10 cellular contexts compared by ENCODE assay signal in genomic region chr9:38026840-38027527, GRCh38. TPM values are rescaled to one million over a fixed set of nuclear protein-coding genes. Genes with fewer than 3 reads are reported as not detected.
A peak's percentile ranks its signal among the peaks of the same experiment; 100 is the strongest.
DNase-seq lines count a peak whose midpoint lies in the region; ATAC-seq and TF ChIP-seq lines count a peak whose summit lies in the region.
"Had no signal": no experiment of that assay in that cellular context is flagged by ENCODE, and none has a peak within 500 bp of the region (broad histone marks: within the 10 kb centered on the region; RNA-seq: fewer than 3 reads in every experiment).

No MANE protein-coding gene starts in this region.

- intact Hi-C loops in right lobe of liver (cut with DNase I), result no loop called here
- intact Hi-C loops in thyroid gland (cut with DNase I), result no loop called here

- H3K27ac ChIP-seq in right lobe of liver, result peak overlapping the region in 2 of 3 donors; percentile 44 to 86
- peak overlapping the region in 2 of 3 donors; percentile 73 to 84 for H3K27ac ChIP-seq in thyroid gland

- H3K4me1 ChIP-seq in adipocyte (ENCODE audit: control insufficient read depth, insufficient read depth, low read length) (peaks cover 52% of the 10 kb centered on the region), right lobe of liver (peaks cover 8 to 92% (median 44%) of the 10 kb centered on the region in 4 donors), thyroid gland (peaks cover 45 to 62% of the 10 kb centered on the region in 2 donors)

- H3K9me3 ChIP-seq in adipocyte (ENCODE audit: control insufficient read depth, low read length) (no peaks in the 10 kb centered on the region), right lobe of liver (no peaks in the 10 kb centered on the region), thyroid gland (no peaks in the 10 kb centered on the region)

- DNase-seq in NCI-H2107 treated with DMSO at 0.1 percent for 48 hours (lab: John Stamatoyannopoulos, UW; ENCODE audit: unreplicated experiment), result peak; percentile 70
- no peak for DNase-seq in NCI-H2107 (lab: John Stamatoyannopoulos, UW)
- DNase-seq in adipocyte (ENCODE audit: low read depth), result no peak
- no peak for DNase-seq in right lobe of liver
- DNase-seq in thyroid gland, result no peak
- no peak for DNase-seq in medulla oblongata (ENCODE audit: extremely low spot score)
- DNase-seq in NCI-H524 treated with DMSO at 0.1 percent for 48 hours (lab: John Stamatoyannopoulos, UW), result no peak
- DNase-seq: NCI-H1930; stimulated activated naive CD4-positive, alpha-beta T cell treated with Interleukin-2 at 50 U/mL for 16 hours had no signal

- H3K27me3 ChIP-seq in adipocyte (replicated peaks; ENCODE audit: control insufficient read depth, insufficient read depth, low read length) (no peaks in the 10 kb centered on the region), right lobe of liver (no peaks in the 10 kb centered on the region), thyroid gland (no peaks in the 10 kb centered on the region)

- WGBS in right lobe of liver (ENCODE audit: insufficient coverage, low coverage, low lambda C conversion rate, missing lambda C conversion rate), result 88% methylated on average over 3 of the region's 6 CpGs
- 86 to 93% methylated on average over 6 of the region's 6 CpGs for WGBS in thyroid gland, 2 donors

- peak overlapping the region; percentile 67 for H3K9ac ChIP-seq in adipocyte (ENCODE audit: low read length)

- TF ChIP-seq POLR2A in right lobe of liver (IDR thresholded peaks at IDR 0.05) (no peak), thyroid gland (IDR thresholded peaks at IDR 0.05) (no peak)

- no peak for TF ChIP-seq CTCF in right lobe of liver (IDR thresholded peaks at IDR 0.05)
- no peak for TF ChIP-seq CTCF in thyroid gland (IDR thresholded peaks at IDR 0.05)

- H3K36me3 ChIP-seq in adipocyte (ENCODE audit: control insufficient read depth, insufficient read depth, low read length, severe bottlenecking), result peaks cover 3% of the 10 kb centered on the region
- H3K36me3 ChIP-seq in right lobe of liver, result no peaks in the 10 kb centered on the region
- no peaks in the 10 kb centered on the region for H3K36me3 ChIP-seq in thyroid gland

- peak overlapping the region; percentile 14 for H3K4me3 ChIP-seq in adipocyte (ENCODE audit: low read length)
- H3K4me3 ChIP-seq in right lobe of liver, result no peak overlapping the region
- no peak overlapping the region for H3K4me3 ChIP-seq in thyroid gland (replicated peaks in 1 of 3)

- ATAC-seq in right lobe of liver (no peak), HG03280 (IDR thresholded peaks at IDR 0.05; ENCODE audit: unreplicated experiment) (no peak)

RNA-seq across cellular contexts. Expression of gene SHB, which starts 42.0 kb away (rescaled TPM):
- total RNA-seq in right lobe of liver, result 10 to 100 TPM; 12.0 to 43.1 (median 21.9) TPM
- total RNA-seq in thyroid gland, result 10 to 100 TPM; 18.4 to 27.5 (median 22.0) TPM
